In genomic region chr1:114479134-114479533, GRCh38 we compare ENCODE assay signal across 28 cellular contexts.
"Had no signal": no experiment of that assay in that cellular context is flagged by ENCODE, and none has a peak within 500 bp of the region (broad histone marks: within the 10 kb centered on the region; RNA-seq: fewer than 3 reads in every experiment).

No MANE protein-coding gene starts in this region.

- DNase-seq: activated CD4-positive, alpha-beta T cell treated with anti-CD3 and anti-CD28 coated beads for 4 hours; activated CD4-positive, alpha-beta T cell treated with anti-CD3 and anti-CD28 coated beads, Interleukin-2, amount 50 U/mL, for 4 hours; activated CD8-positive, alpha-beta memory T cell treated with anti-CD3 and anti-CD28 coated beads for 24 hours; activated gamma-delta T cell; activated naive CD4-positive, alpha-beta T cell treated with anti-CD3 and anti-CD28 coated beads, Interleukin-2, amount 50 U/mL, for 16 hours; anterior cingulate cortex; dermis blood vessel endothelial cell; effector CD8-positive, alpha-beta T cell; erythroblast; gastrocnemius medialis; glutamatergic neuron; islet precursor cell; left ventricle myocardium inferior; mucosa of descending colon; nucleus accumbens; pancreas; psoas muscle; sigmoid colon; small intestine; stimulated activated CD4-positive, alpha-beta T cell treated with anti-CD3 and anti-CD28 coated beads, Interleukin-4, amount 100 ng/mL, for 4 hours; stimulated activated CD8-positive, alpha-beta memory T cell treated with anti-CD3 and anti-CD28 coated beads, Interleukin-4, amount 100 ng/mL, for 48 hours; stomach; T-cell; thyroid gland had no signal

- ATAC-seq: gastrocnemius medialis; mucosa of descending colon; pancreas; psoas muscle; stimulated activated memory B cell treated with anti-CD40 and anti-IgM and Interleukin-4, amounts not matched to agents 10 μg/mL and 1 μg/mL and 100 μg/mL, for 72 hours; T-cell had no signal

- H3K27ac Mint-ChIP-seq: stimulated activated memory B cell treated with anti-CD40 and anti-IgM and Interleukin-4, amounts not matched to agents 10 μg/mL and 1 μg/mL and 100 μg/mL, for 72 hours; T-cell had no signal

- H3K4me3 Mint-ChIP-seq: neural crest cell; stimulated activated memory B cell treated with anti-CD40 and anti-IgM and Interleukin-4, amounts not matched to agents 10 μg/mL and 1 μg/mL and 100 μg/mL, for 72 hours had no signal

- H3K27ac ChIP-seq: gastrocnemius medialis, left ventricle myocardium inferior, pancreas, psoas muscle, sigmoid colon, stomach, thyroid gland, upper lobe of left lung had no signal

- H3K27me3 ChIP-seq: gastrocnemius medialis, pancreas, sigmoid colon, stomach, thyroid gland, upper lobe of left lung had no signal

- H3K4me3 ChIP-seq: gastrocnemius medialis, left ventricle myocardium inferior, lung, mucosa of descending colon, pancreas, psoas muscle, sigmoid colon, stomach, thyroid gland, upper lobe of left lung had no signal

- H3K27me3 Mint-ChIP-seq: stimulated activated memory B cell treated with anti-CD40 and anti-IgM and Interleukin-4, amounts not matched to agents 10 μg/mL and 1 μg/mL and 100 μg/mL, for 72 hours; T-cell had no signal

- H3K9me3 ChIP-seq: gastrocnemius medialis, mucosa of descending colon, pancreas, psoas muscle, sigmoid colon, thyroid gland, upper lobe of left lung had no signal

- H3K36me3 ChIP-seq: gastrocnemius medialis, left ventricle myocardium inferior, pancreas, sigmoid colon, stomach, thyroid gland, upper lobe of left lung had no signal
